ENCODE assay signal across 2 cellular contexts in genomic region chr6:14182916-14183315, GRCh38.
TF ChIP-seq lines count a peak whose summit lies in the region.

No MANE protein-coding gene starts in this region.

TF ChIP-seq in HEK293T, 16 proteins besides CTCF, POLR2A, EP300 and RAD21 (continued from another document):
- TF ChIP-seq PKNOX1 (IDR thresholded peaks at IDR 0.05), result peak; percentile 65
TF ChIP-seq in HEK293T: peak in this region for 1.

TF ChIP-seq in K562, 482 proteins besides CTCF, POLR2A, EP300 and RAD21:
- TF ChIP-seq PBX2 (CRISPR knock-in tag; IDR thresholded peaks at IDR 0.05; ENCODE audit: low read depth), result no peak
- peak; percentile 65 for TF ChIP-seq PBX2 (tag; conservative IDR thresholded peaks at IDR 0.05; ENCODE audit: low read depth)
- TF ChIP-seq SMAD3 (CRISPR knock-in tag; conservative IDR thresholded peaks at IDR 0.05), result no peak
- TF ChIP-seq MEIS2 (IDR thresholded peaks at IDR 0.05; ENCODE audit: partially characterized antibody), result peak; percentile 41
